Comparison of ENCODE assay signal across 1 cellular context in the genomic region with DNA sequence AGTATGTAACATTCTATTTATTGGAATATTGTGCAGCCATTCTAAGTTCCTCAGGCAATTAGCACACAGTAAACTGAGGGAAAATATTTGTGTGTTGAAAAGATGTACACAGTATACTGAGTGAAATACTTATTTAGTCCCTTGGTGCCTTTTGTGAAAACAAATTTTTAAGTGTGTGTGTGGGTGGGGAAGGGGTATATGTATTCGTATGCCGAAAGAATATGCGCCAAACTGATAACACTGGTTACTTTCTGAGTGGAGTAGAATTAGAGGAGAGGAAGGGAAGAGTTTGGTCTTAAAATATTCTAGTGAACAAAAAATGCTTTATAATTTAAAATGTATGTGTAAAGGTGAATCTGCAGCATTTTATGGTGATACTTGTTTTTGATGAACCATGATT.
TF ChIP-seq lines count a peak whose summit lies in the region.

No MANE protein-coding gene starts in this region.

TF ChIP-seq in IMR-90, 13 proteins besides CTCF, POLR2A, EP300 and RAD21:
- no peak for TF ChIP-seq CEBPB (IDR thresholded peaks at IDR 0.05; ENCODE audit: low read depth, low read length)
- TF ChIP-seq RCOR1 (IDR thresholded peaks at IDR 0.05; ENCODE audit: insufficient replicate concordance, low read length) = no peak
- no peak for TF ChIP-seq RFX5 (IDR thresholded peaks at IDR 0.05; ENCODE audit: low read depth, low read length)
- no peak for TF ChIP-seq BHLHE40 (IDR thresholded peaks at IDR 0.05; ENCODE audit: low read depth, low read length)
- TF ChIP-seq, protein P1, sequence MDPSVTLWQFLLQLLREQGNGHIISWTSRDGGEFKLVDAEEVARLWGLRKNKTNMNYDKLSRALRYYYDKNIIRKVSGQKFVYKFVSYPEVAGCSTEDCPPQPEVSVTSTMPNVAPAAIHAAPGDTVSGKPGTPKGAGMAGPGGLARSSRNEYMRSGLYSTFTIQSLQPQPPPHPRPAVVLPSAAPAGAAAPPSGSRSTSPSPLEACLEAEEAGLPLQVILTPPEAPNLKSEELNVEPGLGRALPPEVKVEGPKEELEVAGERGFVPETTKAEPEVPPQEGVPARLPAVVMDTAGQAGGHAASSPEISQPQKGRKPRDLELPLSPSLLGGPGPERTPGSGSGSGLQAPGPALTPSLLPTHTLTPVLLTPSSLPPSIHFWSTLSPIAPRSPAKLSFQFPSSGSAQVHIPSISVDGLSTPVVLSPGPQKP (IDR thresholded peaks at IDR 0.05; ENCODE audit: borderline replicate concordance, low read depth, low read length) = no peak
- no peak for TF ChIP-seq NFE2L2 (IDR thresholded peaks at IDR 0.05; ENCODE audit: low read depth, low read length)
- no peak for TF ChIP-seq MAFK (IDR thresholded peaks at IDR 0.05; ENCODE audit: low read depth, low read length)
- no peak for TF ChIP-seq CHD1 (IDR thresholded peaks at IDR 0.05; ENCODE audit: low read depth, low read length)
- no peak for TF ChIP-seq USF2 (IDR thresholded peaks at IDR 0.05; ENCODE audit: low read depth, low read length)
- no peak for TF ChIP-seq MXI1 (IDR thresholded peaks at IDR 0.05; ENCODE audit: borderline replicate concordance, low read depth, low read length)
- no peak for TF ChIP-seq MAZ (IDR thresholded peaks at IDR 0.05; ENCODE audit: borderline replicate concordance, low read depth, low read length)
- TF ChIP-seq FOS (IDR thresholded peaks at IDR 0.05; ENCODE audit: low read depth, low read length) = no peak
- no peak for TF ChIP-seq SMC3 (IDR thresholded peaks at IDR 0.05; ENCODE audit: low read depth, low read length)
